16 cellular contexts compared by ENCODE assay signal in the genomic region with DNA sequence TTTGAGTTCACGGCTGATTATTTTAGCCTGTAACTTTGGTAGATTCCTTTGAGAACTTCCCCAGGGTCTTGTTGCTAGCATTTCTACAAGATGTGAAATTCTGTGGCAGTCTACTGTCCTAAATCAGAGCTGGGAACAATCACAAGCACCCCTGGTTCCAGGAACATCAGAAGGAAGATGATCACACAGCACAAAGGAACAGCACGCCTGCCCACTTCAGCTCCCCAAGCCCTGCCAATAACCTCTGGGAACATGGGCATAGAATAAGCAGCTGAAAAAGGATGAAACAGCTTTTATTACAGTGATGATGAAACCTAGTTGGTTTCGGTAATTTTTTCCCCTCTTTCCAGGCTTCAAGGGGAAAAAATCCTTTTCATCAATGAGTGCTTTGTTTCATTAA. TPM values are rescaled to one million over a fixed set of nuclear protein-coding genes. Genes with fewer than 3 reads are reported as not detected.
DNase-seq lines count a peak whose midpoint lies in the region; TF ChIP-seq lines count a peak whose summit lies in the region.
"Had no signal": no experiment of that assay in that cellular context is flagged by ENCODE, and none has a peak within 500 bp of the region (broad histone marks: within the 10 kb centered on the region; RNA-seq: fewer than 3 reads in every experiment).

No MANE protein-coding gene starts in this region.

- DNase-seq in DMS79 (lab: John Stamatoyannopoulos, UW), result peak; percentile 24
- peak; percentile 30 for DNase-seq in cerebellum (ENCODE audit: low spot score)
- DNase-seq in progenitor cell of endocrine pancreas (ENCODE audit: low spot score, unreplicated experiment), result no peak
- DNase-seq in stimulated activated CD4-positive, alpha-beta T cell treated with anti-CD3 and anti-CD28 coated beads, Interleukin-4, amount 100 ng/mL, for 1 hour, result no peak
- DNase-seq in lower leg skin (ENCODE audit: low spot score in 2 of 2), result no peak
- no peak for DNase-seq in SJCRH30
- DNase-seq: foreskin fibroblast, immature natural killer cell, Kasumi-1, RPMI8226 had no signal

- H3K9me3 Mint-ChIP-seq in progenitor cell of endocrine pancreas (ENCODE audit: low read depth), result no peaks in the 10 kb centered on the region
- H3K9me3 Mint-ChIP-seq: immature natural killer cell; natural killer cell treated with Interleukin-12 subunit alpha and Interleukin-12 subunit beta and Interleukin-15 and Interleukin-18, amount 100 ng/mL, for 72 hours had no signal

- H3K9ac ChIP-seq in HUES64 (ENCODE audit: low read depth, low read length), result peak overlapping the region; percentile 82

- no peak for TF ChIP-seq POLR2A in lower leg skin (IDR thresholded peaks at IDR 0.05)

- peaks cover 4% of the 10 kb centered on the region for H3K4me1 Mint-ChIP-seq in progenitor cell of endocrine pancreas (ENCODE audit: low read depth)
- H3K4me1 Mint-ChIP-seq: immature natural killer cell had no signal

- TF ChIP-seq CTCF in progenitor cell of endocrine pancreas (IDR thresholded peaks at IDR 0.05; ENCODE audit: unreplicated experiment), result no peak
- TF ChIP-seq CTCF in lower leg skin (IDR thresholded peaks at IDR 0.05), result no peak

- peak overlapping the region; percentile 80 for H3K4me3 ChIP-seq in HUES64 (ENCODE audit: low read length)
- H3K4me3 ChIP-seq in mesodermal cell (ENCODE audit: extremely low read depth, insufficient read depth, low read length, poor library complexity, severe bottlenecking), result peak overlapping the region; percentile 57
- H3K4me3 ChIP-seq in lower leg skin (ENCODE audit: low read depth, poor library complexity, severe bottlenecking), result no peak overlapping the region
- no peak overlapping the region for H3K4me3 ChIP-seq in SJCRH30
- H3K4me3 ChIP-seq: thoracic aorta had no signal

- H3K36me3 ChIP-seq in HUES64 (ENCODE audit: insufficient read depth, low read length) (0 out of 2 replicates have a peak, but pooled peaks cover 2% of the 10 kb centered on the region), mesodermal cell (ENCODE audit: control insufficient read depth, insufficient read depth, low read length) (no peaks in the 10 kb centered on the region), SJCRH30 (no peaks in the 10 kb centered on the region)
- H3K36me3 ChIP-seq: right atrium auricular region, thoracic aorta had no signal

- peak overlapping the region; percentile 83 for H3K27ac ChIP-seq in HUES64 (ENCODE audit: low read depth, low read length)
- H3K27ac ChIP-seq in mesodermal cell (ENCODE audit: low read depth, low read length, severe bottlenecking), result peak overlapping the region; percentile 87
- H3K27ac ChIP-seq in SJCRH30, result no peak overlapping the region
- H3K27ac ChIP-seq: right atrium auricular region, thoracic aorta had no signal

- H3K9me3 ChIP-seq in HUES64 (ENCODE audit: insufficient read depth, low read depth, low read length) (no peaks in the 10 kb centered on the region), mesodermal cell (ENCODE audit: control insufficient read depth, low read length) (no peaks in the 10 kb centered on the region), SJCRH30 (replicated peaks) (no peaks in the 10 kb centered on the region)
- H3K9me3 ChIP-seq: right atrium auricular region, thoracic aorta had no signal

- WGBS in HUES64, result 39% methylated on average over 3 of the region's 3 CpGs
- WGBS in mesodermal cell (ENCODE audit: insufficient coverage in 2 of 2), 2 experiments, result 57 to 72% methylated on average over 1 to 2 of the region's 3 CpGs
- WGBS in lower leg skin, 2 donors, result 40 to 51% methylated on average over 3 of the region's 3 CpGs

- no peak overlapping the region for H3K4me3 Mint-ChIP-seq in progenitor cell of endocrine pancreas (ENCODE audit: low read depth)
- H3K4me3 Mint-ChIP-seq: immature natural killer cell; natural killer cell treated with Interleukin-12 subunit alpha and Interleukin-12 subunit beta and Interleukin-15 and Interleukin-18, amount 100 ng/mL, for 72 hours had no signal

- H3K27ac Mint-ChIP-seq in progenitor cell of endocrine pancreas, result no peak overlapping the region
- H3K27ac Mint-ChIP-seq: immature natural killer cell; natural killer cell treated with Interleukin-12 subunit alpha and Interleukin-12 subunit beta and Interleukin-15 and Interleukin-18, amount 100 ng/mL, for 72 hours had no signal

- H3K4me1 ChIP-seq in HUES64 (ENCODE audit: insufficient read depth, low read length), result peaks cover 45% of the 10 kb centered on the region
- H3K4me1 ChIP-seq in mesodermal cell (ENCODE audit: control insufficient read depth, insufficient read depth, low read length, poor library complexity, severe bottlenecking), result peaks cover 12% of the 10 kb centered on the region
- no peaks in the 10 kb centered on the region for H3K4me1 ChIP-seq in SJCRH30

- intact Hi-C loops in lower leg skin (cut with DNase I; ENCODE audit: low total_unique reads), result no loop called here

- no peaks in the 10 kb centered on the region for H3K36me3 Mint-ChIP-seq in progenitor cell of endocrine pancreas (ENCODE audit: insufficient read depth)
- H3K36me3 Mint-ChIP-seq: immature natural killer cell; natural killer cell treated with Interleukin-12 subunit alpha and Interleukin-12 subunit beta and Interleukin-15 and Interleukin-18, amount 100 ng/mL, for 72 hours had no signal

- H3K27me3 ChIP-seq in HUES64 (ENCODE audit: insufficient read depth, low read length) (no peaks in the 10 kb centered on the region), SJCRH30 (no peaks in the 10 kb centered on the region)
- H3K27me3 ChIP-seq: right atrium auricular region had no signal

- peaks cover 3% of the 10 kb centered on the region for H3K27me3 Mint-ChIP-seq in progenitor cell of endocrine pancreas

RNA-seq across cellular contexts. Expression of gene GPR19, which starts 12.3 kb away (rescaled TPM):
- 14.3 TPM for polyA plus RNA-seq in HUES64 (2013, experiment 1 of 2)
- polyA plus RNA-seq in HUES64 (2013, experiment 2 of 2), result 17.4 TPM
- total RNA-seq in cerebellum (23.0 TPM), progenitor cell of endocrine pancreas (1.2 and 2.0 TPM in 2 replicates), lower leg skin (under 1 TPM in 1 of 4 donors, not detected in 3; 0.13 TPM)
- 10.7 TPM for polyA plus RNA-seq in mesodermal cell (2013, experiment 1 of 2)
- 9.6 TPM for polyA plus RNA-seq in mesodermal cell (2013, experiment 2 of 2)
- 1.1 and 1.3 TPM in 2 replicates for total RNA-seq in SJCRH30 (2014; rRNA removed; shearing (Covaris generic))
- total RNA-seq: cardiac septum, right atrium auricular region had no signal

RNA-seq across cellular contexts. Expression of gene CDKN1B, which starts 33.4 kb away (rescaled TPM):
- 12.7 TPM for polyA plus RNA-seq in HUES64 (2013, experiment 1 of 2)
- 19.9 TPM for polyA plus RNA-seq in HUES64 (2013, experiment 2 of 2)
- total RNA-seq in cerebellum, result 64.6 TPM
- polyA plus RNA-seq in mesodermal cell (2013, experiment 1 of 2), result 39.8 TPM
- 35.8 TPM for polyA plus RNA-seq in mesodermal cell (2013, experiment 2 of 2)
- 36.7 and 40.8 TPM in 2 replicates for total RNA-seq in progenitor cell of endocrine pancreas
- 100 to 1,000 TPM in 3 of 4 donors, 10 to 100 TPM in 1; 74.3 to 104 (median 101) TPM for total RNA-seq in lower leg skin
- 37.1 and 37.6 TPM in 2 replicates for total RNA-seq in SJCRH30 (2014; rRNA removed; shearing (Covaris generic))

Comparison
In these comparisons a context has a peak if more than half of its experiments do, and no peak if none do; other contexts are left out.
1. DNase-seq: peak in DMS79 (single experiment) and cerebellum (single experiment); none in progenitor cell of endocrine pancreas (single experiment), stimulated activated CD4-positive, alpha-beta T cell treated with anti-CD3 and anti-CD28 coated beads, Interleukin-4, amount 100 ng/mL, for 1 hour (single experiment), lower leg skin (0 of 2) and SJCRH30 (0 of 2).
2. H3K4me3 ChIP-seq: peak in HUES64 (single experiment) and mesodermal cell (single experiment); none in lower leg skin (single experiment) and SJCRH30 (single experiment).